ENCODE assay signal across 8 cellular contexts in the genomic region with DNA sequence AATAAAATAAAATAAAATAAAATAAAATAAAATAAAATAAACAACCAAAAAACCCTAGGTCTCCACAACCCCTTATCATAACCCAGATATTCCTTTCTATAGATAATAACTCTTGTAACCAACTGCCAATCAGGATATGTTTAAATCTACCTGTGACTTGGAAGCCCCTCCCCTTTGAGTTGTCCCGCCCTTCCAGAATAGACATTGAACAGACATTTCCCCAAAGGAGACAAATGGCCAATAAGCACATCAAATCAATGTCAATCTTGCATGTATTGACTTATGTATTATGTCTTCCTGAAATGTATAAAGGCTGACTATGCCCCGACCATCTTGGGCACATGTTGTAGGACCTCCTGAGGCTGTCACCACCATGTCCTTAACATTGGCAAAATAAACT. TPM values are rescaled to one million over a fixed set of nuclear protein-coding genes. Genes with fewer than 3 reads are reported as not detected.
DNase-seq lines count a peak whose midpoint lies in the region; FAIRE-seq and TF ChIP-seq lines count a peak whose summit lies in the region.

No MANE protein-coding gene starts in this region.

- H3K9me3 Mint-ChIP-seq in neural progenitor cell, result no peaks in the 10 kb centered on the region

- H3K4me3 ChIP-seq in duodenal mucosa (ENCODE audit: low read depth in 1 of 2, low read length in 2 of 2) (peak overlapping the region; percentile 78 to 91), neural progenitor cell (peak overlapping the region; percentile 84)

- TF ChIP-seq CTCF in neural progenitor cell (IDR thresholded peaks at IDR 0.05), result no peak
- no peak for TF ChIP-seq CTCF in GM13976 (IDR thresholded peaks at IDR 0.05; ENCODE audit: borderline replicate concordance, control extremely low read depth, extremely low read depth, insufficient read depth, missing control alignments)

- H3K27me3 ChIP-seq in duodenal mucosa (ENCODE audit: control insufficient read depth in 1 of 2, insufficient read depth in 2 of 2, low read length in 2 of 2) (no peaks in the 10 kb centered on the region), neural progenitor cell (no peaks in the 10 kb centered on the region)

- H3K27ac ChIP-seq in duodenal mucosa (ENCODE audit: low read depth, low read length) (no peak overlapping the region), neural progenitor cell (no peak overlapping the region)

- H3F3A ChIP-seq in neural progenitor cell (ENCODE audit: low read depth), result peaks cover 23% of the 10 kb centered on the region

- in situ Hi-C loops in GM13976 (cut with MboI; ENCODE audit: low sequenced_read_pairs, unreplicated experiment), result no loop called here

- H3K79me2 ChIP-seq in neural progenitor cell (ENCODE audit: low read depth), result peaks cover 53% of the 10 kb centered on the region

- no peak for TF ChIP-seq POLR2A in GM12891 (IDR thresholded peaks at IDR 0.05; ENCODE audit: low read depth, low read length)

- peak overlapping the region; percentile 76 to 92 for H3K9ac ChIP-seq in duodenal mucosa (ENCODE audit: low read depth in 1 of 2, low read length in 2 of 2)
- peak overlapping the region; percentile 79 for H3K9ac ChIP-seq in neural progenitor cell

- H3K4me1 ChIP-seq in duodenal mucosa (ENCODE audit: control insufficient read depth in 1 of 2, insufficient read depth in 2 of 2, low read length in 2 of 2) (peaks cover 13 to 17% of the 10 kb centered on the region in 2 donors), neural progenitor cell (peaks cover 8% of the 10 kb centered on the region)

- peak overlapping the region; percentile 96 for H3K4me3 Mint-ChIP-seq in neural progenitor cell

- peak; percentile 66 for FAIRE-seq in GM12891 (lab: Jason Lieb, UNC)

- DNase-seq in GM12891 (ENCODE audit: insufficient read length, low spot score), result no peak
- peak; percentile 36 for DNase-seq in NCI-H510A (lab: John Stamatoyannopoulos, UW)
- DNase-seq in neural progenitor cell (ENCODE audit: low spot score), result no peak
- DNase-seq in GM19240 (ENCODE audit: insufficient read length, low spot score), result no peak
- DNase-seq in NCI-H187 (lab: John Stamatoyannopoulos, UW), result no peak
- no peak for DNase-seq in GM13976 (ENCODE audit: low spot score)
- no peak for DNase-seq in A172 (ENCODE audit: low spot score)

- peaks cover 5% of the 10 kb centered on the region for H3K27me3 Mint-ChIP-seq in neural progenitor cell (ENCODE audit: insufficient read depth, low read depth)

- H3K9me3 ChIP-seq in duodenal mucosa (ENCODE audit: control insufficient read depth in 1 of 2, low read length in 2 of 2) (no peaks in the 10 kb centered on the region), neural progenitor cell (ENCODE audit: low read depth) (no peaks in the 10 kb centered on the region)

- H3K36me3 Mint-ChIP-seq in neural progenitor cell, result peaks cover 18% of the 10 kb centered on the region

- H3K4me1 Mint-ChIP-seq in neural progenitor cell, result peaks cover 19% of the 10 kb centered on the region

- no peak overlapping the region for H2AFZ ChIP-seq in neural progenitor cell (replicated peaks)

- H3K27ac Mint-ChIP-seq in neural progenitor cell, result peak overlapping the region; percentile 52

- H3K36me3 ChIP-seq in duodenal mucosa (ENCODE audit: control insufficient read depth in 1 of 2, insufficient read depth in 2 of 2, low read length in 2 of 2) (peaks cover 13 to 24% of the 10 kb centered on the region in 2 donors), neural progenitor cell (peaks cover 4% of the 10 kb centered on the region)

- peak overlapping the region; percentile 97 for H3K4me2 ChIP-seq in neural progenitor cell

- H4K20me1 ChIP-seq in neural progenitor cell (ENCODE audit: low read depth), result peaks cover 20% of the 10 kb centered on the region

TF ChIP-seq in GM12891, 5 proteins besides CTCF, POLR2A, EP300 and RAD21:
- TF ChIP-seq POLR2AphosphoS5 (IDR thresholded peaks at IDR 0.05; ENCODE audit: low read depth, low read length) (no peak), PAX5 (IDR thresholded peaks at IDR 0.05; ENCODE audit: insufficient read depth, low read length, severe bottlenecking) (no peak), SPI1 (IDR thresholded peaks at IDR 0.05; ENCODE audit: low read depth, low read length) (no peak), TAF1 (IDR thresholded peaks at IDR 0.05; ENCODE audit: low read depth, low read length) (no peak), POU2F2 (IDR thresholded peaks at IDR 0.05; ENCODE audit: low read depth, low read length) (no peak)

RNA-seq across cellular contexts. Expression of gene MAPK7, which starts 1.5 kb away (rescaled TPM):
- polyA plus RNA-seq in GM12891 (2012; ENCODE audit: low read depth, missing spikeins), result 7.9 TPM
- 12.2 and 20.7 TPM in 2 replicates for total RNA-seq in neural progenitor cell (ENCODE audit: low replicate concordance)
- 11.5 and 15.5 TPM in 2 replicates for total RNA-seq in A172 (2014; rRNA removed; shearing (Covaris generic))

RNA-seq across cellular contexts. Expression of gene MFAP4, which starts 10.2 kb away (rescaled TPM):
- 0.08 TPM for polyA plus RNA-seq in GM12891 (2012; ENCODE audit: low read depth, missing spikeins)
- total RNA-seq in neural progenitor cell (ENCODE audit: low replicate concordance), result 0.22 TPM in 1 of 2 replicates, not detected in the other
- total RNA-seq in A172 (2014; rRNA removed; shearing (Covaris generic)), result not detected in 2 replicates

RNA-seq across cellular contexts. Expression of gene B9D1, which starts 14.3 kb away (rescaled TPM):
- polyA plus RNA-seq in GM12891 (2012; ENCODE audit: low read depth, missing spikeins), result 15.3 TPM
- 15.1 and 43.0 TPM in 2 replicates for total RNA-seq in neural progenitor cell (ENCODE audit: low replicate concordance)
- 41.5 and 65.1 TPM in 2 replicates for total RNA-seq in A172 (2014; rRNA removed; shearing (Covaris generic))

RNA-seq across cellular contexts. Expression of gene RNF112, which starts 34.2 kb away (rescaled TPM):
- not detected for polyA plus RNA-seq in GM12891 (2012; ENCODE audit: low read depth, missing spikeins)
- 0.86 and 1.8 TPM in 2 replicates for total RNA-seq in neural progenitor cell (ENCODE audit: low replicate concordance)
- total RNA-seq in A172 (2014; rRNA removed; shearing (Covaris generic)), result not detected in 2 replicates
